10 cellular contexts compared by ENCODE assay signal in genomic region chr5:10631597-10631996, GRCh38.
DNase-seq lines count a peak whose midpoint lies in the region; ATAC-seq, FAIRE-seq and TF ChIP-seq lines count a peak whose summit lies in the region.
"Had no signal": no experiment of that assay in that cellular context is flagged by ENCODE, and none has a peak within 500 bp of the region (broad histone marks: within the 10 kb centered on the region; RNA-seq: fewer than 3 reads in every experiment).

No MANE protein-coding gene starts in this region.

- no peak overlapping the region for H3K23ac ChIP-seq in mesendoderm (ENCODE audit: low read length)

- FAIRE-seq in GM18507 (lab: Jason Lieb, UNC) (peak; percentile 66), kidney (lab: Jason Lieb, UNC) (no peak)

- H3K27me3 ChIP-seq in mesendoderm (ENCODE audit: insufficient read depth, low read length, poor library complexity), result no peaks in the 10 kb centered on the region
- no peaks in the 10 kb centered on the region for H3K27me3 ChIP-seq in hepatocyte

- H3K9me2 ChIP-seq in hepatocyte (replicated peaks; ENCODE audit: insufficient read depth), result no peaks in the 10 kb centered on the region

- no peak overlapping the region for H2BK5ac ChIP-seq in mesendoderm (ENCODE audit: low read length)

- H2AK5ac ChIP-seq in mesendoderm (ENCODE audit: low read length), result no peak overlapping the region

- intact Hi-C loops in kidney (cut with DNase I), result no loop called here

- H3K27ac ChIP-seq in kidney (ENCODE audit: low read depth in 2 of 2, low read length in 2 of 2) (no peak overlapping the region), mesendoderm (ENCODE audit: low read depth, low read length) (no peak overlapping the region), hepatocyte (no peak overlapping the region)

- H4K20me1 ChIP-seq in hepatocyte (ENCODE audit: insufficient read depth, poor library complexity, severe bottlenecking), result no peaks in the 10 kb centered on the region

- H3K9me3 ChIP-seq in kidney (ENCODE audit: control insufficient read depth in 1 of 2, low read length in 2 of 2) (no peaks in the 10 kb centered on the region), hepatocyte (ENCODE audit: low read depth) (no peaks in the 10 kb centered on the region)
- H3K9me3 ChIP-seq: esophagus squamous epithelium had no signal

- H3K79me2 ChIP-seq in mesendoderm (ENCODE audit: control insufficient read depth, insufficient read depth, low read length), result no peaks in the 10 kb centered on the region
- H3K79me2 ChIP-seq in hepatocyte, result no peaks in the 10 kb centered on the region

- H4K8ac ChIP-seq in mesendoderm (ENCODE audit: low read depth, low read length), result no peak overlapping the region

- H3K56ac ChIP-seq in mesendoderm (ENCODE audit: low read length), result no peak overlapping the region

- peaks cover 4 to 5% of the 10 kb centered on the region in 2 donors for H3K4me1 ChIP-seq in kidney (ENCODE audit: control insufficient read depth in 1 of 2, insufficient read depth in 1 of 2, low read depth in 1 of 2, low read length in 2 of 2)
- H3K4me1 ChIP-seq in mesendoderm (ENCODE audit: control insufficient read depth, low read depth, low read length), result no peaks in the 10 kb centered on the region
- peaks cover 6% of the 10 kb centered on the region for H3K4me1 ChIP-seq in hepatocyte (ENCODE audit: insufficient read depth)

- TF ChIP-seq CTCF in kidney (IDR thresholded peaks at IDR 0.05; ENCODE audit: borderline replicate concordance, extremely low read depth, insufficient read depth) (no peak), hepatocyte (IDR thresholded peaks at IDR 0.05; ENCODE audit: poor library complexity) (no peak)

- H3K4me3 ChIP-seq in kidney (ENCODE audit: low read length in 2 of 2) (no peak overlapping the region), mesendoderm (ENCODE audit: low read length) (no peak overlapping the region), hepatocyte (no peak overlapping the region)

- H3K18ac ChIP-seq in mesendoderm (ENCODE audit: low read length), result no peak overlapping the region

- no peak overlapping the region for H2AFZ ChIP-seq in hepatocyte

- H2BK120ac ChIP-seq in mesendoderm (ENCODE audit: low read depth, low read length), result no peak overlapping the region

- peaks cover 2% of the 10 kb centered on the region for H3K79me1 ChIP-seq in mesendoderm (ENCODE audit: low read length)

- H3K9ac ChIP-seq in kidney (ENCODE audit: low read length in 2 of 2) (no peak overlapping the region), mesendoderm (ENCODE audit: low read length) (no peak overlapping the region)

- H3K36me3 ChIP-seq in kidney (ENCODE audit: control insufficient read depth in 1 of 2, insufficient read depth in 2 of 2, low read length in 2 of 2), result no peaks in the 10 kb centered on the region
- no peaks in the 10 kb centered on the region for H3K36me3 ChIP-seq in mesendoderm (ENCODE audit: control insufficient read depth, insufficient read depth, low read length)
- H3K36me3 ChIP-seq in hepatocyte (replicated peaks; ENCODE audit: insufficient read depth, low read depth), result no peaks in the 10 kb centered on the region
- H3K36me3 ChIP-seq: esophagus squamous epithelium had no signal

- H3K4ac ChIP-seq in mesendoderm (ENCODE audit: low read depth, low read length), result no peak overlapping the region

- DNase-seq in GM18507 (ENCODE audit: extremely low spot score, insufficient read length, low read depth), result no peak
- peak; percentile 61 for DNase-seq in kidney
- DNase-seq in ureter (ENCODE audit: low spot score), result no peak
- DNase-seq in DMS79 treated with DMSO at 0.1 percent for 48 hours (lab: John Stamatoyannopoulos, UW), result no peak
- DNase-seq in mesendoderm, result no peak
- DNase-seq in hepatocyte (ENCODE audit: low spot score), result no peak
- DNase-seq: activated CD8-positive, alpha-beta memory T cell treated with anti-CD3 and anti-CD28 coated beads, Interleukin-2, amount 50 U/mL, for 4 hours; esophagus squamous epithelium had no signal

- no peak overlapping the region for H3K4me2 ChIP-seq in mesendoderm (ENCODE audit: low read length)
- H3K4me2 ChIP-seq in hepatocyte, result no peak overlapping the region

- WGBS in mesendoderm (ENCODE audit: extremely low coverage, insufficient coverage, low lambda C conversion rate), result no CpG with 5 or more reads among the region's 15 CpGs
- 95% methylated on average over 15 of the region's 15 CpGs for WGBS in hepatocyte (ENCODE audit: low lambda C conversion rate, missing lambda C conversion rate)

- no peak overlapping the region for H4K5ac ChIP-seq in mesendoderm (ENCODE audit: low read length)

- ATAC-seq in GM21528 (IDR thresholded peaks at IDR 0.05; ENCODE audit: low FRiP score, unreplicated experiment) (peak; percentile 1), HG03521 (IDR thresholded peaks at IDR 0.05; ENCODE audit: unreplicated experiment) (peak; percentile 5)

- no peak overlapping the region for H2BK15ac ChIP-seq in mesendoderm (replicated peaks; ENCODE audit: low read depth)
